In the genomic region with DNA sequence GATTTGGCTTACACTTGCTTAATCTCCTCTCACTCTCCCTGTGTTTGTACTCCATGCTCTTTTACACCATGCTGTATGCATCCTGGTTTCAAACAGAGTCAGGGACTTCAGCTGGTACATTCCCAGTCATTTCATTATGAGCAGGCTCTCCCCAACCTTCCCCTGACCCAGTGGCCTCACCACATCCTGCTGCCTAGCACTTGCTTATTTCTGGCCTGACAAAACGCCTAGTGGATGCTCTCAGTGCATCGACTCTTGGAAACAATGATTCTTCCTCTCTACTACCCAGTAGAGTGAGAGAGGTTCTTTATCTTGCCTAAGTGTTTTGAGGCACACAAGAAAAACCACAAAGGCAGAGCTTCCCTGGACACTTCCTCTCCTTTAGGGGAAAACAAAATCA, we compare ENCODE assay signal across 9 cellular contexts.
A peak's percentile ranks its signal among the peaks of the same experiment; 100 is the strongest.
DNase-seq lines count a peak whose midpoint lies in the region; ATAC-seq, FAIRE-seq and TF ChIP-seq lines count a peak whose summit lies in the region.
"Had no signal": no experiment of that assay in that cellular context is flagged by ENCODE, and none has a peak within 500 bp of the region (broad histone marks: within the 10 kb centered on the region; RNA-seq: fewer than 3 reads in every experiment).

No MANE protein-coding gene starts in this region.

- DNase-seq in SIG-M5 treated with dmso at 0.1 percent for 504 hours (lab: John Stamatoyannopoulos, UW; ENCODE audit: unreplicated experiment) = peak; percentile 38
- no peak for DNase-seq in SIG-M5 (lab: John Stamatoyannopoulos, UW)
- DNase-seq in HCT116 (ENCODE audit: low read depth, low spot score) = no peak
- DNase-seq in H1 (ENCODE audit: low read depth in 1 of 2, low spot score in 2 of 2) = no peak
- DNase-seq in stimulated activated naive B cell treated with anti-CD40 and anti-IgM and Interleukin-4, amounts not matched to agents 10 μg/mL and 1 μg/mL and 100 μg/mL, for 72 hours = no peak
- DNase-seq in GM19238 (ENCODE audit: insufficient read length, low spot score) = no peak

- H4K20me1 ChIP-seq in HCT116 (ENCODE audit: insufficient read depth) (no peaks in the 10 kb centered on the region), OCI-LY3 (ENCODE audit: insufficient read depth, low read length) (no peaks in the 10 kb centered on the region), H1 (replicated peaks in 1 of 2; ENCODE audit: control insufficient read depth in 1 of 2, insufficient read depth in 2 of 2, low read length in 2 of 2) (no peaks in the 10 kb centered on the region)

- H3K27me3 Mint-ChIP-seq in stimulated activated naive B cell treated with anti-CD40 and anti-IgM and Interleukin-4, amounts not matched to agents 10 μg/mL and 1 μg/mL and 100 μg/mL, for 72 hours = peaks cover 14 to 17% of the 10 kb centered on the region in 2 donors

- H3K9me3 Mint-ChIP-seq in stimulated activated naive B cell treated with anti-CD40 and anti-IgM and Interleukin-4, amounts not matched to agents 10 μg/mL and 1 μg/mL and 100 μg/mL, for 72 hours = no peaks in the 10 kb centered on the region

- H3K4me1 ChIP-seq in HCT116 (ENCODE audit: control insufficient read depth in 1 of 2, insufficient read depth in 2 of 2, low read length in 2 of 2) (peaks cover 10 to 41% of the 10 kb centered on the region in 2 experiments; a peak in 3 of 4 replicates), OCI-LY3 (ENCODE audit: low read length) (peaks cover 50% of the 10 kb centered on the region), H1 (replicated peaks in 1 of 4; ENCODE audit: control insufficient read depth in 3 of 4, insufficient read depth in 4 of 4, low read length in 3 of 4) (peaks cover 0 to 5% (median 2%) of the 10 kb centered on the region in 4 experiments; a peak in 5 of 7 replicates)

- RAD21 ChIA-PET in HCT116 (lab: Charles Lee; ENCODE audit: low non-redundant PET in 1 of 2, low total read pairs in 2 of 2, uncharacterized antibody in 2 of 2, unreplicated experiment in 2 of 2) = interaction anchor here (1.2 to 1.5 kb wide), 3 partner anchors 329 to 415 kb away, joined by 3 to 21 read pairs (median 4); no protein-coding TSS in a partner anchor

- H3K9ac ChIP-seq in HCT116 (ENCODE audit: low read length) (no peak overlapping the region), OCI-LY3 (ENCODE audit: low read length) (peak overlapping the region; percentile 23; the same call in 1 of the 2 replicates), H1 (replicated peaks in 1 of 4; ENCODE audit: extremely low read depth in 1 of 4, low read depth in 3 of 4, low read length in 3 of 4) (no peak overlapping the region)

- H2BK12ac ChIP-seq in H1 (ENCODE audit: low read depth, low read length) = no peak overlapping the region

- TF ChIP-seq CTCF in HCT116 (IDR thresholded peaks at IDR 0.05 in 2 of 3, conservative IDR thresholded peaks at IDR 0.05 in 1 of 3; ENCODE audit: borderline replicate concordance in 1 of 3, insufficient read depth in 1 of 3, low read depth in 2 of 3, low read length in 2 of 3) (no peak), OCI-LY3 (IDR thresholded peaks at IDR 0.05; ENCODE audit: low read depth, low read length) (no peak), H1 (IDR thresholded peaks at IDR 0.05; ENCODE audit: control extremely low read depth in 1 of 3, insufficient read depth in 1 of 3, low read depth in 1 of 3, low read length in 3 of 3) (no peak)

- no TSS peak for BruUV-seq in HCT116 (replicated peaks; lab: Mats Ljungman, UMichigan)

- CTCF ChIA-PET in HCT116 (lab: Charles Lee) = interaction anchor here (0.9 to 3.2 kb wide), 4 partner anchors 316 to 409 kb away, joined by 3 to 94 read pairs (median 30); no protein-coding TSS in a partner anchor
- CTCF ChIA-PET in H1 (lab: Charles Lee; ENCODE audit: partially characterized antibody) = interaction anchor here (0.8 to 5.8 kb wide), 15 partner anchors 9 to 447 kb away, joined by 3 to 107 read pairs (median 4); no protein-coding TSS in a partner anchor

- 85% methylated on average over 2 of the region's 2 CpGs; no CpG with 5 or more reads in 1 of the 2 experiments for WGBS in H1 (ENCODE audit: extremely low coverage in 1 of 2, insufficient coverage in 1 of 2, insufficient read length in 1 of 2, insufficient replicate concordance in 2 of 2, low coverage in 1 of 2, low lambda C conversion rate in 2 of 2, missing lambda C conversion rate in 1 of 2), 2 experiments

- H2BK5ac ChIP-seq in H1 (ENCODE audit: low read depth, low read length) = no peak overlapping the region

- no peak for TF ChIP-seq EP300 in H1 (IDR thresholded peaks at IDR 0.05; ENCODE audit: borderline replicate concordance in 1 of 2, low read depth in 2 of 2, low read length in 2 of 2)

- H3K4ac ChIP-seq in H1 (replicated peaks; ENCODE audit: insufficient read length, low read depth, low read length) = no peak overlapping the region

- peak overlapping the region; percentile 67 for H2AFZ ChIP-seq in HCT116 (ENCODE audit: low read depth, low read length, poor library complexity, severe bottlenecking)
- peak overlapping the region; percentile 56; the same call in 1 of the 2 replicates for H2AFZ ChIP-seq in OCI-LY3 (ENCODE audit: low read depth, low read length)
- peak overlapping the region; percentile 91; the same call in 1 of the 2 replicates for H2AFZ ChIP-seq in H1 (ENCODE audit: low read length)

- H3K23me2 ChIP-seq in H1 (ENCODE audit: low read depth, low read length) = no peaks in the 10 kb centered on the region

- TF ChIP-seq POLR2A in HCT116 (IDR thresholded peaks at IDR 0.05; ENCODE audit: borderline replicate concordance, extremely low read depth, insufficient read depth, insufficient read length) (no peak), H1 (IDR thresholded peaks at IDR 0.05; ENCODE audit: control extremely low read depth in 1 of 2, low read depth in 2 of 2, low read length in 2 of 2) (no peak)

- peak overlapping the region; percentile 23 for H3K4me2 ChIP-seq in HCT116 (ENCODE audit: low read length)
- H3K4me2 ChIP-seq in OCI-LY3 (ENCODE audit: low read length) = peak overlapping the region; percentile 59
- no peak overlapping the region for H3K4me2 ChIP-seq in H1 (ENCODE audit: insufficient read depth in 1 of 2, low read depth in 2 of 2, low read length in 2 of 2)

- H3K4me3 ChIP-seq in HCT116 (replicated peaks in 1 of 2; ENCODE audit: low read depth in 1 of 2, low read length in 2 of 2) = no peak overlapping the region
- H3K4me3 ChIP-seq in OCI-LY3 (ENCODE audit: low read length) = peak overlapping the region; percentile 9; the same call in 1 of the 2 replicates
- H3K4me3 ChIP-seq in H1 (ENCODE audit: extremely low read depth in 1 of 4, insufficient read depth in 2 of 4, low read depth in 3 of 4, low read length in 4 of 4) = no peak overlapping the region

- H3K27me3 ChIP-seq in HCT116 (ENCODE audit: insufficient read depth, low read length) (no peaks in the 10 kb centered on the region), OCI-LY3 (ENCODE audit: low read depth, low read length) (no peaks in the 10 kb centered on the region), H1 (replicated peaks in 1 of 4; ENCODE audit: control insufficient read depth in 3 of 4, extremely low read depth in 1 of 4, insufficient read depth in 3 of 4, low read length in 3 of 4) (no peaks in the 10 kb centered on the region)

- no peaks in the 10 kb centered on the region for H3K9me2 ChIP-seq in HCT116 (ENCODE audit: insufficient read depth)

- no peak overlapping the region for H2BK20ac ChIP-seq in H1 (ENCODE audit: low read length)

- no peak overlapping the region for H3K14ac ChIP-seq in H1 (ENCODE audit: insufficient read length)

- H3K27ac Mint-ChIP-seq in stimulated activated naive B cell treated with anti-CD40 and anti-IgM and Interleukin-4, amounts not matched to agents 10 μg/mL and 1 μg/mL and 100 μg/mL, for 72 hours = no peak overlapping the region

- no peaks in the 10 kb centered on the region for H3K36me3 Mint-ChIP-seq in stimulated activated naive B cell treated with anti-CD40 and anti-IgM and Interleukin-4, amounts not matched to agents 10 μg/mL and 1 μg/mL and 100 μg/mL, for 72 hours

- intact Hi-C loops in HCT116 (cut with micrococcal nuclease) = loop anchor here (5.0 to 10.0 kb wide), 3 partner anchors 61 to 233 kb away; partner anchors contain the start of gene CAV1

- H3K56ac ChIP-seq in H1 (replicated peaks; ENCODE audit: insufficient read length, low read depth, low read length) = no peak overlapping the region

- no peak overlapping the region for H2BK120ac ChIP-seq in H1 (replicated peaks; ENCODE audit: low read depth, low read length)

- no peak overlapping the region for H3K18ac ChIP-seq in H1 (ENCODE audit: extremely low read depth, low read length)

- no peak overlapping the region for H3K23ac ChIP-seq in H1 (ENCODE audit: insufficient read length)

- no peaks in the 10 kb centered on the region for H3K79me2 ChIP-seq in HCT116 (ENCODE audit: insufficient read depth, low read length)
- no peaks in the 10 kb centered on the region for H3K79me2 ChIP-seq in OCI-LY3 (ENCODE audit: low read length)
- H3K79me2 ChIP-seq in H1 (ENCODE audit: control insufficient read depth in 1 of 2, insufficient read depth in 2 of 2, low read length in 2 of 2) = no peaks in the 10 kb centered on the region

- no peak overlapping the region for H4K91ac ChIP-seq in H1 (replicated peaks; ENCODE audit: insufficient read length, low read length)

- peaks cover 28 to 34% of the 10 kb centered on the region in 2 donors for H3K4me1 Mint-ChIP-seq in stimulated activated naive B cell treated with anti-CD40 and anti-IgM and Interleukin-4, amounts not matched to agents 10 μg/mL and 1 μg/mL and 100 μg/mL, for 72 hours

- H3K36me3 ChIP-seq in HCT116 (ENCODE audit: control insufficient read depth in 1 of 2, insufficient read depth in 2 of 2, low read length in 2 of 2) (no peaks in the 10 kb centered on the region), OCI-LY3 (replicated peaks; ENCODE audit: low read depth, low read length) (no peaks in the 10 kb centered on the region), H1 (ENCODE audit: control insufficient read depth in 2 of 4, insufficient read depth in 4 of 4, low read length in 3 of 4) (no peaks in the 10 kb centered on the region)

- TF ChIP-seq RAD21 in HCT116 (IDR thresholded peaks at IDR 0.05; ENCODE audit: low read depth) (peak; percentile 3; the same call in 1 of the 2 replicates), H1 (IDR thresholded peaks at IDR 0.05 in 1 of 2, conservative IDR thresholded peaks at IDR 0.05 in 1 of 2; ENCODE audit: low read depth in 2 of 2, low read length in 2 of 2) (no peak)

- H3K9me3 ChIP-seq in HCT116 (ENCODE audit: control insufficient read depth in 1 of 2, insufficient read depth in 1 of 2, low read depth in 1 of 2, low read length in 2 of 2) (no peaks in the 10 kb centered on the region), OCI-LY3 (ENCODE audit: insufficient read depth, low read length) (no peaks in the 10 kb centered on the region), H1 (ENCODE audit: insufficient read depth in 2 of 2, low read depth in 1 of 2, low read length in 1 of 2) (no peaks in the 10 kb centered on the region)

- H3K27ac ChIP-seq in HCT116 (ENCODE audit: low read depth, low read length) = peak overlapping the region; percentile 44
- H3K27ac ChIP-seq in OCI-LY3 (ENCODE audit: low read length) = peak overlapping the region; percentile 39
- H3K27ac ChIP-seq in H1 (ENCODE audit: low read depth, low read length) = no peak overlapping the region
- H3K27ac ChIP-seq: C4-2B had no signal

- H4K8ac ChIP-seq in H1 (ENCODE audit: extremely low read depth, insufficient read depth, low read length) = no peak overlapping the region

- ATAC-seq in HCT116 (peak; percentile 37), HG03135 (IDR thresholded peaks at IDR 0.05; ENCODE audit: unreplicated experiment) (no peak)
- ATAC-seq in stimulated activated naive B cell treated with anti-CD40 and anti-IgM and Interleukin-4, amounts not matched to agents 10 μg/mL and 1 μg/mL and 100 μg/mL, for 72 hours (replicated peaks) = peak; percentile 66 to 70

- H2AK5ac ChIP-seq in H1 (ENCODE audit: low read depth, low read length) = no peak overlapping the region

- H3K4me3 Mint-ChIP-seq in stimulated activated naive B cell treated with anti-CD40 and anti-IgM and Interleukin-4, amounts not matched to agents 10 μg/mL and 1 μg/mL and 100 μg/mL, for 72 hours = no peak overlapping the region

- H4K5ac ChIP-seq in H1 (ENCODE audit: insufficient read length, low read depth, low read length) = no peak overlapping the region

- H2BK15ac ChIP-seq in H1 (ENCODE audit: low read length) = no peak overlapping the region

- no peak for FAIRE-seq in H1 (lab: Jason Lieb, UNC)

- no peaks in the 10 kb centered on the region for H3K79me1 ChIP-seq in H1 (ENCODE audit: low read depth, low read length)

- POLR2A ChIA-PET in HCT116 (lab: Charles Lee) (no interaction called here), H1 (lab: Charles Lee; ENCODE audit: partially characterized antibody) (no interaction called here)

Comparison
In these comparisons a context has a peak if more than half of its experiments do, and no peak if none do; other contexts are left out.
1. H3K4me2 ChIP-seq: peak in HCT116 (single experiment) and OCI-LY3 (single experiment); none in H1 (0 of 2).
2. Peak in every context shown above with its lines, with median percentiles within 50 percentile points of each other: H2AFZ ChIP-seq.